Comparison of ENCODE assay signal across 1 cellular context in genomic region chrX:39821709-39822095, GRCh38.
TF ChIP-seq lines count a peak whose summit lies in the region.

No MANE protein-coding gene starts in this region.

TF ChIP-seq in H1, 55 proteins besides CTCF, POLR2A, EP300 and RAD21 (continued from another document):
- TF ChIP-seq NRF1 (IDR thresholded peaks at IDR 0.05; ENCODE audit: low read depth, low read length) (no peak), SUZ12 (IDR thresholded peaks at IDR 0.05; ENCODE audit: low read length) (no peak), TAF7 (optimal IDR thresholded peaks at IDR 0.05; ENCODE audit: borderline replicate concordance, low read depth, low read length) (no peak), JUND (IDR thresholded peaks at IDR 0.05; ENCODE audit: low read length) (no peak)
